22 cellular contexts compared by ENCODE assay signal in the genomic region with DNA sequence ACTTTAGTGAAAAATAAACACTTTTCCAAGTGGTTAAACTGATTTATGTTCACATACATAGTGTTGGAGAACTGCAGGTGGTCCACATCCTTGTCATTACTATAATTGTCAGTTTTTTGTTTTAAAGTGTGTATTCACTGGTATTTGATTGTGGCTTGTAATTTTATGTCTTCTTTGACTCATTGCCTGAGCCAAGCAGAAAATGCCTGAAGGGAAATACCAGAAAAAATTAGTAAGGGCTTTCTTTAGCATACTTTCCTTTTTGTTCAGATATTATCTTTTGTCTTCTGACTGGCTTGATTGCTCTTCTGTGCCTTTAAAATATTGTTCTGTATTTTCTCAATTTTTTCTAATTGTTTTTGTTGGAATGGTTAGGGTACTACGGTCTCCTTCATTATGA.
DNase-seq lines count a peak whose midpoint lies in the region; ATAC-seq and TF ChIP-seq lines count a peak whose summit lies in the region.
"Had no signal": no experiment of that assay in that cellular context is flagged by ENCODE, and none has a peak within 500 bp of the region (broad histone marks: within the 10 kb centered on the region; RNA-seq: fewer than 3 reads in every experiment).

No MANE protein-coding gene starts in this region.

- H3K27ac ChIP-seq in MM.1S (ENCODE audit: low read length), result no peak overlapping the region
- H3K27ac ChIP-seq: C4-2B, neutrophil had no signal

- H2AFZ ChIP-seq in MM.1S (ENCODE audit: low read length), result no peak overlapping the region

- in situ Hi-C loops in Caki2 (cut with HindIII; ENCODE audit: low pct_unique_long_range_greater_than_20kb, low sequenced_read_pairs), result no loop called here

- no peaks in the 10 kb centered on the region for H3K9me2 ChIP-seq in MM.1S (replicated peaks; ENCODE audit: insufficient read depth, low read length)

- H3K9me3 Mint-ChIP-seq in activated naive CD4-positive, alpha-beta T cell treated with anti-CD3 and anti-CD28 coated beads, Interleukin-2, amount 50 U/mL, for 72 hours, result peaks cover 0 to 4% of the 10 kb centered on the region in 2 donors
- H3K9me3 Mint-ChIP-seq: activated CD4-positive, alpha-beta T cell treated with anti-CD3 and anti-CD28 coated beads, Interleukin-2, amount 10 ng/mL, durations not matched to agents 24 days and 14 days; H9 had no signal

- H3K36me3 ChIP-seq in adipocyte (ENCODE audit: control insufficient read depth, insufficient read depth, low read length, severe bottlenecking) (no peaks in the 10 kb centered on the region), MM.1S (replicated peaks; ENCODE audit: insufficient read depth, low read length) (no peaks in the 10 kb centered on the region)
- H3K36me3 ChIP-seq: neutrophil had no signal

- no peak overlapping the region for H3K4me3 ChIP-seq in adipocyte (ENCODE audit: low read length)
- H3K4me3 ChIP-seq in MM.1S (ENCODE audit: low read length), result no peak overlapping the region
- H3K4me3 ChIP-seq: K562 had no signal

- H3K27ac Mint-ChIP-seq in activated naive CD4-positive, alpha-beta T cell treated with anti-CD3 and anti-CD28 coated beads, Interleukin-2, amount 50 U/mL, for 72 hours, result no peak overlapping the region
- H3K27ac Mint-ChIP-seq: activated CD4-positive, alpha-beta T cell treated with anti-CD3 and anti-CD28 coated beads, Interleukin-2, amount 10 ng/mL, durations not matched to agents 24 days and 14 days; H9; T-cell had no signal

- ATAC-seq in HG03139 (IDR thresholded peaks at IDR 0.05; ENCODE audit: unreplicated experiment), result no peak
- no peak for ATAC-seq in activated naive CD4-positive, alpha-beta T cell treated with anti-CD3 and anti-CD28 coated beads, Interleukin-2, amount 50 U/mL, for 72 hours
- ATAC-seq: K562, Right ventricle myocardium inferior, T-cell had no signal

- H3K4me1 ChIP-seq in adipocyte (ENCODE audit: control insufficient read depth, insufficient read depth, low read length), result peaks cover 5% of the 10 kb centered on the region
- no peaks in the 10 kb centered on the region for H3K4me1 ChIP-seq in MM.1S (ENCODE audit: low read length)

- no peaks in the 10 kb centered on the region for H3K36me3 Mint-ChIP-seq in activated naive CD4-positive, alpha-beta T cell treated with anti-CD3 and anti-CD28 coated beads, Interleukin-2, amount 50 U/mL, for 72 hours
- H3K36me3 Mint-ChIP-seq: T-cell had no signal

- DNase-seq in Caki2 (ENCODE audit: low read depth) (peak; percentile 61), NCI-H1417 (lab: John Stamatoyannopoulos, UW) (peak in 2 of 3 experiments; percentile 46 to 88), adipocyte (ENCODE audit: low read depth) (peak; percentile 84), glomerular visceral epithelial cell (ENCODE audit: extremely low spot score) (peak; percentile 17), MM.1S (no peak), NCI-H446 (lab: John Stamatoyannopoulos, UW) (no peak)
- DNase-seq in activated naive CD4-positive, alpha-beta T cell treated with anti-CD3 and anti-CD28 coated beads, Interleukin-2, amount 50 U/mL, for 72 hours (ENCODE audit: low spot score in 2 of 2), result no peak
- DNase-seq: ACHN; activated CD4-positive, alpha-beta T cell treated with anti-CD3 and anti-CD28 coated beads, Interleukin-2, amount 10 ng/mL, durations not matched to agents 24 days and 14 days; central memory CD4-positive, alpha-beta T cell; glutamatergic neuron; H9; NCI-H1092; NCI-H2171 treated with DMSO at 0.1 percent for 48 hours; NK-92 treated with Interleukin-12 subunit alpha and Interleukin-12 subunit beta, amount 100 ng/mL, for 24 hours; retina; T-cell had no signal

- H3K9ac ChIP-seq in adipocyte (ENCODE audit: low read length), result no peak overlapping the region
- no peak overlapping the region for H3K9ac ChIP-seq in MM.1S (ENCODE audit: low read length)

- H3K9me3 ChIP-seq in adipocyte (ENCODE audit: control insufficient read depth, low read length) (no peaks in the 10 kb centered on the region), MM.1S (replicated peaks; ENCODE audit: insufficient read depth, low read length) (no peaks in the 10 kb centered on the region)
- H3K9me3 ChIP-seq: neutrophil had no signal

- H3K4me2 ChIP-seq in MM.1S (ENCODE audit: low read depth, low read length), result no peak overlapping the region

- H3F3A ChIP-seq in MM.1S (ENCODE audit: insufficient read depth, low read length), result no peaks in the 10 kb centered on the region

- no peaks in the 10 kb centered on the region for H3K79me2 ChIP-seq in MM.1S (ENCODE audit: low read length)

- no peak for TF ChIP-seq CTCF in MM.1S (IDR thresholded peaks at IDR 0.05; ENCODE audit: low read length)

- no peaks in the 10 kb centered on the region for H3K27me3 ChIP-seq in adipocyte (replicated peaks; ENCODE audit: control insufficient read depth, insufficient read depth, low read length)
- H3K27me3 ChIP-seq in MM.1S (replicated peaks; ENCODE audit: insufficient read depth, low read length), result no peaks in the 10 kb centered on the region
- H3K27me3 ChIP-seq: neutrophil had no signal

- no peaks in the 10 kb centered on the region for H4K20me1 ChIP-seq in MM.1S (ENCODE audit: insufficient read depth, low read length)

Comparison
In these comparisons a context has a peak if more than half of its experiments do, and no peak if none do; other contexts are left out.
1. DNase-seq: peak in Caki2 (single experiment), NCI-H1417 (2 of 3), adipocyte (single experiment) and glomerular visceral epithelial cell (single experiment); none in MM.1S (single experiment), activated naive CD4-positive, alpha-beta T cell treated with anti-CD3 and anti-CD28 coated beads, Interleukin-2, amount 50 U/mL, for 72 hours (0 of 2) and NCI-H446 (0 of 2).